In the genomic region with DNA sequence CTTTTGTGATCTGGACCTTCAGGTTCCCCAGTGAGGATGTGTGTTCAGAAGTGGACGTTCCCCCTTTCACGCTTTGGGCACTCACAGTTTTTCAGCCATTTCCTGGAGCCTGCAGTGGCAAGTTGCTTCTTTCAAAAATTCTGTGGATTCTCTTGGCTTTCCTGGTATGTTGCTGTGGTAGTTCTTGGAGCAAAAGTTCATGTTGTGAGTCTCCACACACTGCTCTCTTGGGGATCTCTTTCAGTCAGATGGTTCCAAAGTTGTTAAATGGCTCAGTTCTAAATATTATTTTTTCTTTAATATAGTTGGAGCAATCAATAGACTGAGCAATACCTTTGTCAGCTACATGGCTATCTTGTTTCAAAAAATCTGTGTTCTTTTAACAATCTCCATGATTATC, we compare ENCODE assay signal across 20 cellular contexts. TPM values are rescaled to one million over a fixed set of nuclear protein-coding genes. Genes with fewer than 3 reads are reported as not detected.
DNase-seq lines count a peak whose midpoint lies in the region; ATAC-seq and TF ChIP-seq lines count a peak whose summit lies in the region.
"Had no signal": no experiment of that assay in that cellular context is flagged by ENCODE, and none has a peak within 500 bp of the region (broad histone marks: within the 10 kb centered on the region; RNA-seq: fewer than 3 reads in every experiment).

No MANE protein-coding gene starts in this region.

- peaks cover 2% of the 10 kb centered on the region for H3K27me3 Mint-ChIP-seq in chondrocyte (ENCODE audit: low read depth)
- H3K27me3 Mint-ChIP-seq in stimulated activated naive B cell treated with anti-CD40 and anti-IgM and Interleukin-4, amounts not matched to agents 10 μg/mL and 1 μg/mL and 100 μg/mL, for 72 hours = no peaks in the 10 kb centered on the region
- H3K27me3 Mint-ChIP-seq: CD4-positive, alpha-beta memory T cell had no signal

- H3K79me1 ChIP-seq in mesenchymal stem cell (replicated peaks; ENCODE audit: low read length, poor library complexity, severe bottlenecking) = no peaks in the 10 kb centered on the region

- H4K91ac ChIP-seq in mesenchymal stem cell (ENCODE audit: low read length) = no peak overlapping the region

- H3K27ac ChIP-seq in BLaER1 treated with 17β-estradiol and CSF1 and Interleukin-3, amounts not matched to agents 10 nM and 100 nM = 0 out of 22 replicates have a peak overlapping the region, but pooled peaks of 1 of the 11 experiments have one; percentile 6
- H3K27ac ChIP-seq in mesenchymal stem cell (ENCODE audit: low read length, poor library complexity, severe bottlenecking) = no peak overlapping the region
- H3K27ac ChIP-seq: Peyer's patch had no signal

- no peak overlapping the region for H2BK5ac ChIP-seq in mesenchymal stem cell (ENCODE audit: low read depth, low read length, poor library complexity, severe bottlenecking)

- no peak overlapping the region for H2AK5ac ChIP-seq in mesenchymal stem cell (ENCODE audit: low read length, severe bottlenecking)

- no peak for TF ChIP-seq CTCF in chondrocyte (IDR thresholded peaks at IDR 0.05)
- no peak for TF ChIP-seq CTCF in GM13976 (IDR thresholded peaks at IDR 0.05; ENCODE audit: borderline replicate concordance, control extremely low read depth, extremely low read depth, insufficient read depth, missing control alignments)

- DNase-seq in chondrocyte (ENCODE audit: low spot score) (no peak), mesenchymal stem cell (no peak), SK-N-DZ (ENCODE audit: low spot score) (no peak), GM13976 (ENCODE audit: low spot score) (no peak), NCI-H1930 (lab: John Stamatoyannopoulos, UW) (no peak), DMS153 (lab: John Stamatoyannopoulos, UW) (no peak)
- no peak for DNase-seq in stimulated activated naive B cell treated with anti-CD40 and anti-IgM and Interleukin-4, amounts not matched to agents 10 μg/mL and 1 μg/mL and 100 μg/mL, for 72 hours
- DNase-seq: AML-193; Calu3; CD4-positive, alpha-beta memory T cell; KBM-7; NCI-H1048; NCI-H1436 treated with DMSO at 0.1 percent for 48 hours; NCI-H2081 treated with DMSO at 0.1 percent for 48 hours; NCI-H510A treated with DMSO at 0.1 percent for 48 hours; Peyer's patch; SK-N-SH had no signal

- in situ Hi-C loops in GM13976 (cut with MboI; ENCODE audit: low sequenced_read_pairs, unreplicated experiment) = no loop called here

- H3K4me1 ChIP-seq in BLaER1 treated with 17β-estradiol and CSF1 and Interleukin-3, amounts not matched to agents 10 nM and 100 nM = peaks cover 8 to 15% (median 11%) of the 10 kb centered on the region in 10 experiments
- no peaks in the 10 kb centered on the region for H3K4me1 ChIP-seq in mesenchymal stem cell (ENCODE audit: control insufficient read depth, insufficient read depth, low read depth, low read length)
- H3K4me1 ChIP-seq: Peyer's patch had no signal

- H3K9me3 Mint-ChIP-seq in chondrocyte (ENCODE audit: low read depth) = peaks cover 23% of the 10 kb centered on the region
- peaks cover 5 to 13% of the 10 kb centered on the region in 2 donors for H3K9me3 Mint-ChIP-seq in stimulated activated naive B cell treated with anti-CD40 and anti-IgM and Interleukin-4, amounts not matched to agents 10 μg/mL and 1 μg/mL and 100 μg/mL, for 72 hours

- no peak overlapping the region for H2BK12ac ChIP-seq in mesenchymal stem cell (ENCODE audit: low read length in 2 of 2)

- H3K9ac ChIP-seq in BLaER1 treated with 17β-estradiol and CSF1 and Interleukin-3, amounts not matched to agents 10 nM and 100 nM = no peak overlapping the region
- H3K9ac ChIP-seq in mesenchymal stem cell (ENCODE audit: low read length) = peak overlapping the region; percentile 64
- H3K9ac ChIP-seq: SK-N-SH had no signal

- no peak overlapping the region for H2AFZ ChIP-seq in mesenchymal stem cell (ENCODE audit: low read depth, low read length)

- H3K14ac ChIP-seq in mesenchymal stem cell (ENCODE audit: low read length in 2 of 2) = no peak overlapping the region

- H3K27me3 ChIP-seq in BLaER1 treated with 17β-estradiol and CSF1 and Interleukin-3, amounts not matched to agents 10 nM and 100 nM = no peaks in the 10 kb centered on the region
- no peaks in the 10 kb centered on the region for H3K27me3 ChIP-seq in mesenchymal stem cell (ENCODE audit: control insufficient read depth in 1 of 2, insufficient read depth in 1 of 2, low read length in 2 of 2)
- H3K27me3 ChIP-seq: Peyer's patch had no signal

- H3K4me2 ChIP-seq in BLaER1 treated with 17β-estradiol and CSF1 and Interleukin-3, amounts not matched to agents 10 nM and 100 nM = peak overlapping the region; percentile 16 to 81 (median 72); a peak in 20 of 22 replicates
- no peak overlapping the region for H3K4me2 ChIP-seq in mesenchymal stem cell (ENCODE audit: low read length, poor library complexity, severe bottlenecking)
- H3K4me2 ChIP-seq: SK-N-SH had no signal

- H2BK120ac ChIP-seq in mesenchymal stem cell (ENCODE audit: low read depth, low read length) = no peak overlapping the region

- H2BK15ac ChIP-seq in mesenchymal stem cell (ENCODE audit: low read depth, poor library complexity, severe bottlenecking) = no peak overlapping the region

- H4K8ac ChIP-seq in mesenchymal stem cell (ENCODE audit: low read length) = no peak overlapping the region

- WGBS in mesenchymal stem cell = 81% methylated on average over 2 of the region's 2 CpGs

- no peak overlapping the region for H3K4me3 ChIP-seq in BLaER1 treated with 17β-estradiol and CSF1 and Interleukin-3, amounts not matched to agents 10 nM and 100 nM
- peak overlapping the region in 1 of 2 experiments; percentile 56 for H3K4me3 ChIP-seq in mesenchymal stem cell (ENCODE audit: insufficient read depth in 1 of 2, low read depth in 1 of 2, low read length in 2 of 2)
- H3K4me3 ChIP-seq: Peyer's patch had no signal

- ATAC-seq in stimulated activated naive B cell treated with anti-CD40 and anti-IgM and Interleukin-4, amounts not matched to agents 10 μg/mL and 1 μg/mL and 100 μg/mL, for 72 hours (replicated peaks) = no peak
- ATAC-seq: HCT116 had no signal

- H3K27ac Mint-ChIP-seq in chondrocyte (ENCODE audit: unreplicated experiment) = peak overlapping the region; percentile 68
- peak overlapping the region; percentile 74 for H3K27ac Mint-ChIP-seq in stimulated activated naive B cell treated with anti-CD40 and anti-IgM and Interleukin-4, amounts not matched to agents 10 μg/mL and 1 μg/mL and 100 μg/mL, for 72 hours
- H3K27ac Mint-ChIP-seq: CD4-positive, alpha-beta memory T cell had no signal

- H3K4me1 Mint-ChIP-seq in chondrocyte (ENCODE audit: low read depth) = peaks cover 15% of the 10 kb centered on the region
- peaks cover 11 to 12% of the 10 kb centered on the region in 2 donors for H3K4me1 Mint-ChIP-seq in stimulated activated naive B cell treated with anti-CD40 and anti-IgM and Interleukin-4, amounts not matched to agents 10 μg/mL and 1 μg/mL and 100 μg/mL, for 72 hours
- H3K4me1 Mint-ChIP-seq: CD4-positive, alpha-beta memory T cell had no signal

- H3K4me3 Mint-ChIP-seq in chondrocyte (ENCODE audit: unreplicated experiment) = peak overlapping the region; percentile 53
- peak overlapping the region in 1 of 2 donors; percentile 46 for H3K4me3 Mint-ChIP-seq in stimulated activated naive B cell treated with anti-CD40 and anti-IgM and Interleukin-4, amounts not matched to agents 10 μg/mL and 1 μg/mL and 100 μg/mL, for 72 hours
- H3K4me3 Mint-ChIP-seq: CD4-positive, alpha-beta memory T cell had no signal

- peaks cover 0 to 24% (median 6%) of the 10 kb centered on the region in 11 experiments; a peak in 12 of 22 replicates for H3K9me3 ChIP-seq in BLaER1 treated with 17β-estradiol and CSF1 and Interleukin-3, amounts not matched to agents 10 nM and 100 nM (replicated peaks in 1 of 11)
- peaks cover 2% of the 10 kb centered on the region for H3K9me3 ChIP-seq in mesenchymal stem cell (ENCODE audit: control insufficient read depth, low read length)
- H3K9me3 ChIP-seq: Peyer's patch, SK-N-SH had no signal

- H3K23ac ChIP-seq in mesenchymal stem cell (ENCODE audit: low read length in 2 of 2) = no peak overlapping the region

- no peak overlapping the region for H3K18ac ChIP-seq in mesenchymal stem cell (ENCODE audit: low read depth in 1 of 2, low read length in 2 of 2)

- peaks cover 2% of the 10 kb centered on the region for H3K36me3 Mint-ChIP-seq in chondrocyte (ENCODE audit: low read depth)
- H3K36me3 Mint-ChIP-seq in stimulated activated naive B cell treated with anti-CD40 and anti-IgM and Interleukin-4, amounts not matched to agents 10 μg/mL and 1 μg/mL and 100 μg/mL, for 72 hours = no peaks in the 10 kb centered on the region
- H3K36me3 Mint-ChIP-seq: CD4-positive, alpha-beta memory T cell had no signal

- H4K20me1 ChIP-seq in BLaER1 treated with 17β-estradiol and CSF1 and Interleukin-3, amounts not matched to agents 10 nM and 100 nM = no peaks in the 10 kb centered on the region

- no peak overlapping the region for H3K4ac ChIP-seq in mesenchymal stem cell (ENCODE audit: low read depth in 1 of 2, low read length in 2 of 2)

- H3K36me3 ChIP-seq in BLaER1 treated with 17β-estradiol and CSF1 and Interleukin-3, amounts not matched to agents 10 nM and 100 nM = no peaks in the 10 kb centered on the region
- no peaks in the 10 kb centered on the region for H3K36me3 ChIP-seq in mesenchymal stem cell (ENCODE audit: control insufficient read depth in 1 of 2, insufficient read depth in 2 of 2, low read depth in 1 of 2, low read length in 2 of 2)
- H3K36me3 ChIP-seq: Peyer's patch had no signal

RNA-seq across cellular contexts. Expression of a gene that starts 28.5 kb away (rescaled TPM):
- 0.65 to 1.8 TPM (median 0.72 TPM) in 3 replicates for total RNA-seq in chondrocyte
- 3.2 TPM for polyA plus RNA-seq in mesenchymal stem cell (2013, experiment 1 of 2)
- polyA plus RNA-seq in mesenchymal stem cell (2013, experiment 2 of 2) = 2.6 TPM
- not detected in 2 replicates for polyA plus RNA-seq in SK-N-DZ (2014; cell fraction: cytosol; rRNA removed)
- not detected in 2 replicates for polyA plus RNA-seq in SK-N-DZ (2014; cell fraction: nucleus; rRNA removed)
- total RNA-seq: A673; CD4-positive, alpha-beta memory T cell had no signal
- polyA plus RNA-seq: SK-N-SH had no signal
